ENCODE assay signal across 8 cellular contexts in genomic region chr13:48304132-48304876, GRCh38. TPM values are rescaled to one million over a fixed set of nuclear protein-coding genes. Genes with fewer than 3 reads are reported as not detected.
DNase-seq lines count a peak whose midpoint lies in the region; ATAC-seq and TF ChIP-seq lines count a peak whose summit lies in the region.

No MANE protein-coding gene starts in this region.

- H3K4me1 ChIP-seq in SJCRH30, result no peaks in the 10 kb centered on the region

- H3K4me3 Mint-ChIP-seq in chondrocyte (ENCODE audit: unreplicated experiment), result peak overlapping the region; percentile 90

- no peaks in the 10 kb centered on the region for H3K9me3 Mint-ChIP-seq in chondrocyte (ENCODE audit: low read depth)

- H3K36me3 ChIP-seq in SJCRH30, result peaks cover 11% of the 10 kb centered on the region

- H3K27me3 Mint-ChIP-seq in chondrocyte (ENCODE audit: low read depth), result no peaks in the 10 kb centered on the region

- H3K27me3 ChIP-seq in SJCRH30, result no peaks in the 10 kb centered on the region
- H3K27me3 ChIP-seq in layer of hippocampus (ENCODE audit: control insufficient read depth, insufficient read depth, low read length), result no peaks in the 10 kb centered on the region

- peak overlapping the region; percentile 98 for H3K27ac Mint-ChIP-seq in chondrocyte (ENCODE audit: unreplicated experiment)

- H3K27ac ChIP-seq in SJCRH30 (peak overlapping the region; percentile 93), layer of hippocampus (ENCODE audit: low read depth, low read length) (peak overlapping the region; percentile 96)

- DNase-seq in NCI-H146 (lab: John Stamatoyannopoulos, UW), result peak; percentile 37
- DNase-seq in NCI-H146 treated with DMSO at 0.1 percent for 48 hours (lab: John Stamatoyannopoulos, UW; ENCODE audit: unreplicated experiment), result no peak
- peak; percentile 49 to 72 for DNase-seq in SJCRH30
- no peak for DNase-seq in chondrocyte (ENCODE audit: low spot score)
- DNase-seq in stimulated activated naive CD8-positive, alpha-beta T cell treated with anti-CD3 and anti-CD28 coated beads, Interleukin-15, Interleukin-2, amounts not matched to agents 100 U/mL and 50 U/mL, for 24 hours, result peak; percentile 43

- peaks cover 2% of the 10 kb centered on the region for H3K36me3 Mint-ChIP-seq in chondrocyte (ENCODE audit: low read depth)

- ATAC-seq in GM19397 (IDR thresholded peaks at IDR 0.05; ENCODE audit: unreplicated experiment), result peak; percentile 59
- peak; percentile 63 for ATAC-seq in HG03432 (IDR thresholded peaks at IDR 0.05; ENCODE audit: unreplicated experiment)
- peak; percentile 15 for ATAC-seq in stimulated activated naive CD8-positive, alpha-beta T cell treated with anti-CD3 and anti-CD28 coated beads, Interleukin-15, Interleukin-2, amounts not matched to agents 100 U/mL and 50 U/mL, for 24 hours

- peaks cover 22% of the 10 kb centered on the region for H3K4me1 Mint-ChIP-seq in chondrocyte (ENCODE audit: low read depth)

- H3K4me3 ChIP-seq in SJCRH30, result peak overlapping the region; percentile 99

- TF ChIP-seq CTCF in chondrocyte (IDR thresholded peaks at IDR 0.05), result peak; percentile 46

- no peaks in the 10 kb centered on the region for H3K9me3 ChIP-seq in SJCRH30 (replicated peaks)

RNA-seq across cellular contexts. Expression of gene RB1, which starts 0.8 kb away (rescaled TPM):
- 56.7 and 61.0 TPM in 2 replicates for total RNA-seq in SJCRH30 (2014; rRNA removed; shearing (Covaris generic))
- 33.4 to 40.6 TPM (median 36.0 TPM) in 3 replicates for total RNA-seq in chondrocyte

Comparison
In these comparisons a context has a peak if more than half of its experiments do, and no peak if none do; other contexts are left out.
1. DNase-seq: peak in NCI-H146 (single experiment), SJCRH30 (2 of 2) and stimulated activated naive CD8-positive, alpha-beta T cell treated with anti-CD3 and anti-CD28 coated beads, Interleukin-15, Interleukin-2, amounts not matched to agents 100 U/mL and 50 U/mL, for 24 hours (single experiment); none in NCI-H146 treated with DMSO at 0.1 percent for 48 hours (single experiment) and chondrocyte (single experiment).
2. Peak in every context shown above with its lines, with median percentiles within 50 percentile points of each other: ATAC-seq.